Comparison of ENCODE assay signal across 19 cellular contexts in genomic region chr1:5882367-5883128, GRCh38.
"Had no signal": no experiment of that assay in that cellular context is flagged by ENCODE, and none has a peak within 500 bp of the region (broad histone marks: within the 10 kb centered on the region; RNA-seq: fewer than 3 reads in every experiment).

No MANE protein-coding gene starts in this region.

- H3K27me3 Mint-ChIP-seq: naive thymus-derived CD8-positive, alpha-beta T cell; stimulated activated memory B cell treated with anti-CD40 and anti-IgM and Interleukin-4, amounts not matched to agents 10 μg/mL and 1 μg/mL and 100 μg/mL, for 72 hours; stimulated activated naive CD8-positive, alpha-beta T cell treated with anti-CD3 and anti-CD28 coated beads, Interleukin-15, Interleukin-2, amounts not matched to agents 100 ng/mL and 50 ng/mL, for 24 hours had no signal

- H3K4me1 Mint-ChIP-seq: stimulated activated memory B cell treated with anti-CD40 and anti-IgM and Interleukin-4, amounts not matched to agents 10 μg/mL and 1 μg/mL and 100 μg/mL, for 72 hours had no signal

- H3K9me3 ChIP-seq: colonic mucosa, mucosa of descending colon, uterus had no signal

- DNase-seq: colonic mucosa; dermis blood vessel endothelial cell; erythroblast; foreskin melanocyte; hippocampal formation; naive thymus-derived CD8-positive, alpha-beta T cell; spleen; stimulated activated CD4-positive, alpha-beta T cell treated with anti-CD3 and anti-CD28 coated beads, Interleukin-15, amount 100 ng/mL, for 24 hours; stimulated activated CD4-positive, alpha-beta T cell treated with anti-CD3 and anti-CD28 coated beads, Interleukin-1b, Interleukin-23, amount 100 ng/mL, for 48 hours; stimulated activated CD4-positive, alpha-beta T cell treated with anti-CD3 and anti-CD28 coated beads, Interleukin-4, amount 100 ng/mL, for 24 hours; tibial artery; upper lobe of left lung; uterus had no signal

- H3K4me3 Mint-ChIP-seq: naive thymus-derived CD8-positive, alpha-beta T cell; stimulated activated memory B cell treated with anti-CD40 and anti-IgM and Interleukin-4, amounts not matched to agents 10 μg/mL and 1 μg/mL and 100 μg/mL, for 72 hours; stimulated activated naive CD8-positive, alpha-beta T cell treated with anti-CD3 and anti-CD28 coated beads, Interleukin-15, Interleukin-2, amounts not matched to agents 100 ng/mL and 50 ng/mL, for 24 hours had no signal

- H3K27ac ChIP-seq: colonic mucosa, heart left ventricle, spleen, tibial artery, upper lobe of left lung, uterus had no signal

- H3K4me1 ChIP-seq: colonic mucosa, spleen, tibial artery, upper lobe of left lung, uterus had no signal

- H3K4me3 ChIP-seq: colonic mucosa, heart left ventricle, mucosa of descending colon, spleen, tibial artery, upper lobe of left lung, uterus had no signal

- H3K27ac Mint-ChIP-seq: naive thymus-derived CD8-positive, alpha-beta T cell; stimulated activated memory B cell treated with anti-CD40 and anti-IgM and Interleukin-4, amounts not matched to agents 10 μg/mL and 1 μg/mL and 100 μg/mL, for 72 hours; stimulated activated naive CD8-positive, alpha-beta T cell treated with anti-CD3 and anti-CD28 coated beads, Interleukin-15, Interleukin-2, amounts not matched to agents 100 ng/mL and 50 ng/mL, for 24 hours had no signal

- ATAC-seq: left lobe of liver; mucosa of descending colon; naive thymus-derived CD8-positive, alpha-beta T cell; sciatic nerve; stimulated activated memory B cell treated with anti-CD40 and anti-IgM and Interleukin-4, amounts not matched to agents 10 μg/mL and 1 μg/mL and 100 μg/mL, for 72 hours had no signal

- H3K36me3 ChIP-seq: colonic mucosa, uterus had no signal

- H3K27me3 ChIP-seq: colonic mucosa, heart left ventricle, spleen, tibial artery, upper lobe of left lung, uterus had no signal
